In the genomic region with DNA sequence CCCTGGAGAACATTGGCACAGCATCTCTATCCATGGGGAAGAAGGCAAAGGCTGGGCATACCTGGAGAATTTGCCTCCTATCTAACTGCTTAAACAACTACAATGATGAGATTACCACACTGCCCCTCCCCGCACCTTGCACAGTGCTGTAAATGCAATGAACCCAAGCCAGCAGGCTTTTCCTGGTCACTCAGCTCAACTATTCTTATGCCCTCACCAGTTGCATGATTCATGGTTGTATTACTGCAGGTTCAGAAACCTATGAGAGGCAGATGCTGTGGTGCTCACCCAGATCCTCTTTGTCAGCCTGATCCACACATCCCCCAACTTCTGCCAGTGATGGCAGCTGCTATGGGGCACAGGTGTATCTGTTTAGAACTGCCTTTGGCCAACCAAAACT, we compare ENCODE assay signal across 23 cellular contexts.
"Had no signal": no experiment of that assay in that cellular context is flagged by ENCODE, and none has a peak within 500 bp of the region (broad histone marks: within the 10 kb centered on the region; RNA-seq: fewer than 3 reads in every experiment).

No MANE protein-coding gene starts in this region.

- H3K27me3 ChIP-seq: cardiac muscle cell, MG63 had no signal

- DNase-seq: activated CD4-positive, alpha-beta memory T cell treated with anti-CD3 and anti-CD28 coated beads, Interleukin-2, amount 10 ng/mL, durations not matched to agents 7 days and 5 days; activated CD4-positive, alpha-beta T cell treated with anti-CD3 and anti-CD28 coated beads, Interleukin-2, amount 10 ng/mL, durations not matched to agents 7 days and 5 days; activated CD4-positive, CD25-positive, alpha-beta regulatory T cell; activated gamma-delta T cell; activated naive CD4-positive, alpha-beta T cell treated with anti-CD3 and anti-CD28 coated beads for 36 hours; activated T-cell treated with anti-CD3 and anti-CD28 coated beads for 4 hours; activated T-cell treated with anti-CD3 and anti-CD28 coated beads, Interleukin-2, amount 50 U/mL, for 48 hours; amygdala; MG63; NCI-H1105; NCI-H1436; NCI-H1694 treated with DMSO at 0.1 percent for 48 hours; NCI-H2029 treated with DMSO at 0.1 percent for 48 hours; NCI-H345; NCI-H510A; NCI-H69; NK-92 treated with Interleukin-12 subunit alpha and Interleukin-12 subunit beta, amount 100 ng/mL, for 24 hours; PC-3; SHP77 treated with DMSO at 0.1 percent for 48 hours; T-helper 1 cell had no signal

- ATAC-seq: activated T-helper 17 cell treated with anti-CD3 and anti-CD28 coated beads, Interleukin-2, amount 50 U/mL, for 72 hours; PC-3 had no signal

- H3K27ac ChIP-seq: cardiac muscle cell, VCaP had no signal

- H3K4me3 ChIP-seq: cardiac muscle cell, MG63 had no signal

- H3K9me3 ChIP-seq: MG63 had no signal

- H3K36me3 ChIP-seq: cardiac muscle cell, MG63 had no signal
